In the genomic region with DNA sequence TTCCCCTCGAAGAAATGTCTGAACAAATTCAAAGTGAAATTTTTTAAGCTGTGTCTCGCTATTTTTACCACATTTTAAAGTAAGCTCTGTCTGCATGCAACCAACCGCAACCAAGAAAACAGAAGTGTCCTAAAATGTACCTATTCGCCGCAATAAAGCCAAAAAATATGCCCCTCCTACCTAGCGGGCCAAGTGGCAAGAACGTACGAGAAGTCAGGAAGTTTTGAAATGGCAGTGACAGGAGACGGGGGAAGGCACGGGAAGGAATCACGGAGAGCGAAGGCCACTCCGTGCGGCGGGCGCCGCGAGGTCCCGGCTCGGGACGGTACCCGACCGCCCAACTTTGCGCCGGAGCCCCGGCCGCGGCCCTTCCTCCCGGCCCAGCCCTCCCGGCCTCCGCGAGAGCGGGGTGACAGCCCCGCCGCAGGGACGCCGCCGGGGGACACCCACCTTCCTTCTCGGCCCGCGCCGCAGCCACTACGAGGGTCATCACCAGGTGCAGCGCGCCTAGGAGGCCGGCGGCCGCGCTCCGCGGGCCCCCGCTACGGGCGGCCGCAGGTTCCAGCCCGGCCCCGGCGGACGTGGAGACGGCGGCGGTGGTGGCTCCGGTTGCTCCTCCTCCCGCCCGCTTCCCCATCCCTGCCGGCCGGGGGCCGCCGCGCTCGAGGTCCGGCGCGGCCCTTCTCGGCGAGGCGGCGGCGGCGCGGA, we compare ENCODE assay signal across 8 cellular contexts. TPM values are rescaled to one million over a fixed set of nuclear protein-coding genes. Genes with fewer than 3 reads are reported as not detected.
DNase-seq lines count a peak whose midpoint lies in the region; ATAC-seq and TF ChIP-seq lines count a peak whose summit lies in the region.

No MANE protein-coding gene starts in this region.

- H3K27me3 Mint-ChIP-seq in central memory CD8-positive, alpha-beta T cell = no peaks in the 10 kb centered on the region

- WGBS in liver = under 1% methylated on average over 81 of the region's 81 CpGs

- peak overlapping the region; percentile 80 for H3K27ac Mint-ChIP-seq in central memory CD8-positive, alpha-beta T cell (ENCODE audit: low read depth)

- no peaks in the 10 kb centered on the region; the same call in 1 of the 2 replicates for H3K36me3 ChIP-seq in MG63
- no peaks in the 10 kb centered on the region for H3K36me3 ChIP-seq in liver (ENCODE audit: control insufficient read depth in 4 of 4, insufficient read depth in 3 of 4, low read depth in 1 of 4, low read length in 3 of 4)

- H3K4me1 ChIP-seq in liver (ENCODE audit: control insufficient read depth in 4 of 4, insufficient read depth in 4 of 4, low read length in 3 of 4) = peaks cover 10 to 23% (median 17%) of the 10 kb centered on the region in 4 donors

- H3K4me3 ChIP-seq in GM12875 (ENCODE audit: low read depth, low read length) (peak overlapping the region; percentile 73), MG63 (peak overlapping the region; percentile 76), WI38 (ENCODE audit: low read depth, low read length) (peak overlapping the region; percentile 84), liver (ENCODE audit: low read depth in 1 of 3, low read length in 3 of 3) (peak overlapping the region; percentile 77 to 98 (median 93))

- peak in 1 of 2 donors; percentile 29 for TF ChIP-seq RAD21 in liver (IDR thresholded peaks at IDR 0.05)

- peaks cover 11% of the 10 kb centered on the region for H3K36me3 Mint-ChIP-seq in central memory CD8-positive, alpha-beta T cell (ENCODE audit: insufficient read depth)

- H3K9ac ChIP-seq in liver (ENCODE audit: low read depth in 1 of 2, low read length in 2 of 2) = peak overlapping the region; percentile 44 to 97

- DNase-seq in HCEC 1CT = peak; percentile 46
- DNase-seq in MG63 = peak; percentile 37
- DNase-seq in central memory CD8-positive, alpha-beta T cell (ENCODE audit: low spot score in 2 of 2) = peak; percentile 29 to 40
- DNase-seq in stimulated activated CD4-positive, alpha-beta T cell treated with anti-CD3 and anti-CD28 coated beads, TNF-alpha, amount 100 ng/mL, for 1 hour (ENCODE audit: low read depth in 3 of 3, low spot score in 1 of 3) = peak in 2 of 3 donors; percentile 5 to 28
- DNase-seq in HK-2 (ENCODE audit: unreplicated experiment) = no peak

- TF ChIP-seq CTCF in GM12875 (IDR thresholded peaks at IDR 0.05; ENCODE audit: borderline replicate concordance, insufficient read depth, low read depth, low read length) (no peak), WI38 (IDR thresholded peaks at IDR 0.05; ENCODE audit: low read depth, low read length) (no peak), liver (IDR thresholded peaks at IDR 0.05; ENCODE audit: low read depth, low read length, missing input control) (no peak)

- peak overlapping the region; percentile 87 for H3K4me3 Mint-ChIP-seq in central memory CD8-positive, alpha-beta T cell

- H3K9me3 Mint-ChIP-seq in central memory CD8-positive, alpha-beta T cell = no peaks in the 10 kb centered on the region

- H3K27ac ChIP-seq in liver (ENCODE audit: low read depth in 1 of 2, low read length in 2 of 2) = peak overlapping the region; percentile 75 to 98

- peak; percentile 29 for ATAC-seq in central memory CD8-positive, alpha-beta T cell (replicated peaks; ENCODE audit: extremely low read depth, poor library complexity, severe bottlenecking)

- H3K9me3 ChIP-seq in MG63 (no peaks in the 10 kb centered on the region), liver (ENCODE audit: control insufficient read depth in 4 of 4, low read length in 3 of 4) (no peaks in the 10 kb centered on the region)

- peaks cover 37% of the 10 kb centered on the region for H3K4me1 Mint-ChIP-seq in central memory CD8-positive, alpha-beta T cell

- H3K27me3 ChIP-seq in MG63 (no peaks in the 10 kb centered on the region), liver (ENCODE audit: control insufficient read depth in 4 of 4, insufficient read depth in 4 of 4, low read length in 3 of 4) (no peaks in the 10 kb centered on the region)

TF ChIP-seq in liver, 16 proteins besides CTCF, POLR2A, EP300 and RAD21:
- TF ChIP-seq HNF4G (IDR thresholded peaks at IDR 0.05) = no peak
- peak in 1 of 2 donors; percentile 6 for TF ChIP-seq RXRA (IDR thresholded peaks at IDR 0.05)
- peak in 1 of 2 donors; percentile 3 for TF ChIP-seq HNF4A (conservative IDR thresholded peaks at IDR 0.05)
- no peak for TF ChIP-seq GABPA (IDR thresholded peaks at IDR 0.05 in 1 of 2, conservative IDR thresholded peaks at IDR 0.05 in 1 of 2)
- peak; percentile 39 for TF ChIP-seq TAF1 (conservative IDR thresholded peaks at IDR 0.05)
- TF ChIP-seq JUND (IDR thresholded peaks at IDR 0.05) = no peak
- TF ChIP-seq, protein P1, sequence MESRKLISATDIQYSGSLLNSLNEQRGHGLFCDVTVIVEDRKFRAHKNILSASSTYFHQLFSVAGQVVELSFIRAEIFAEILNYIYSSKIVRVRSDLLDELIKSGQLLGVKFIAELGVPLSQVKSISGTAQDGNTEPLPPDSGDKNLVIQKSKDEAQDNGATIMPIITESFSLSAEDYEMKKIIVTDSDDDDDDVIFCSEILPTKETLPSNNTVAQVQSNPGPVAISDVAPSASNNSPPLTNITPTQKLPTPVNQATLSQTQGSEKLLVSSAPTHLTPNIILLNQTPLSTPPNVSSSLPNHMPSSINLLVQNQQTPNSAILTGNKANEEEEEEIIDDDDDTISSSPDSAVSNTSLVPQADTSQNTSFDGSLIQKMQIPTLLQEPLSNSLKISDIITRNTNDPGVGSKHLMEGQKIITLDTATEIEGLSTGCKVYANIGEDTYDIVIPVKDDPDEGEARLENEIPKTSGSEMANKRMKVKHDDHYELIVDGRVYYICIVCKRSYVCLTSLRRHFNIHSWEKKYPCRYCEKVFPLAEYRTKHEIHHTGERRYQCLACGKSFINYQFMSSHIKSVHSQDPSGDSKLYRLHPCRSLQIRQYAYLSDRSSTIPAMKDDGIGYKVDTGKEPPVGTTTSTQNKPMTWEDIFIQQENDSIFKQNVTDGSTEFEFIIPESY (IDR thresholded peaks at IDR 0.05) = no peak
- TF ChIP-seq YY1 (IDR thresholded peaks at IDR 0.05) = peak; percentile 60
- TF ChIP-seq FOXA2 (IDR thresholded peaks at IDR 0.05) = no peak
- TF ChIP-seq NR2F2 (IDR thresholded peaks at IDR 0.05) = no peak
- TF ChIP-seq, protein P2, sequence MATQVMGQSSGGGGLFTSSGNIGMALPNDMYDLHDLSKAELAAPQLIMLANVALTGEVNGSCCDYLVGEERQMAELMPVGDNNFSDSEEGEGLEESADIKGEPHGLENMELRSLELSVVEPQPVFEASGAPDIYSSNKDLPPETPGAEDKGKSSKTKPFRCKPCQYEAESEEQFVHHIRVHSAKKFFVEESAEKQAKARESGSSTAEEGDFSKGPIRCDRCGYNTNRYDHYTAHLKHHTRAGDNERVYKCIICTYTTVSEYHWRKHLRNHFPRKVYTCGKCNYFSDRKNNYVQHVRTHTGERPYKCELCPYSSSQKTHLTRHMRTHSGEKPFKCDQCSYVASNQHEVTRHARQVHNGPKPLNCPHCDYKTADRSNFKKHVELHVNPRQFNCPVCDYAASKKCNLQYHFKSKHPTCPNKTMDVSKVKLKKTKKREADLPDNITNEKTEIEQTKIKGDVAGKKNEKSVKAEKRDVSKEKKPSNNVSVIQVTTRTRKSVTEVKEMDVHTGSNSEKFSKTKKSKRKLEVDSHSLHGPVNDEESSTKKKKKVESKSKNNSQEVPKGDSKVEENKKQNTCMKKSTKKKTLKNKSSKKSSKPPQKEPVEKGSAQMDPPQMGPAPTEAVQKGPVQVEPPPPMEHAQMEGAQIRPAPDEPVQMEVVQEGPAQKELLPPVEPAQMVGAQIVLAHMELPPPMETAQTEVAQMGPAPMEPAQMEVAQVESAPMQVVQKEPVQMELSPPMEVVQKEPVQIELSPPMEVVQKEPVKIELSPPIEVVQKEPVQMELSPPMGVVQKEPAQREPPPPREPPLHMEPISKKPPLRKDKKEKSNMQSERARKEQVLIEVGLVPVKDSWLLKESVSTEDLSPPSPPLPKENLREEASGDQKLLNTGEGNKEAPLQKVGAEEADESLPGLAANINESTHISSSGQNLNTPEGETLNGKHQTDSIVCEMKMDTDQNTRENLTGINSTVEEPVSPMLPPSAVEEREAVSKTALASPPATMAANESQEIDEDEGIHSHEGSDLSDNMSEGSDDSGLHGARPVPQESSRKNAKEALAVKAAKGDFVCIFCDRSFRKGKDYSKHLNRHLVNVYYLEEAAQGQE (IDR thresholded peaks at IDR 0.05) = peak; percentile 34

RNA-seq across cellular contexts. Expression of a gene that starts 0.6 kb away (rescaled TPM):
- total RNA-seq in MG63 (2014; rRNA removed; shearing (Covaris generic); ENCODE audit: low replicate concordance) = 5.9 and 44.7 TPM in 2 replicates
- 10 to 100 TPM; 15.3 to 22.8 TPM for total RNA-seq in liver
- polyA plus RNA-seq in liver = 1 to 10 TPM; 6.1 to 7.0 TPM
